ENCODE assay signal across 17 cellular contexts in genomic region chr20:46523696-46524328, GRCh38. TPM values are rescaled to one million over a fixed set of nuclear protein-coding genes. Genes with fewer than 3 reads are reported as not detected.
DNase-seq lines count a peak whose midpoint lies in the region; ATAC-seq and TF ChIP-seq lines count a peak whose summit lies in the region.
"Had no signal": no experiment of that assay in that cellular context is flagged by ENCODE, and none has a peak within 500 bp of the region (broad histone marks: within the 10 kb centered on the region; RNA-seq: fewer than 3 reads in every experiment).

No MANE protein-coding gene starts in this region.

- H3K27ac ChIP-seq in MM.1S (ENCODE audit: low read length): no peak overlapping the region
- no peak overlapping the region for H3K27ac ChIP-seq in H9 (ENCODE audit: insufficient read length, low read depth, low read length)
- H3K27ac ChIP-seq: 22Rv1, heart right ventricle, tibial artery had no signal

- no peaks in the 10 kb centered on the region for H3K4me1 Mint-ChIP-seq in activated CD8-positive, alpha-beta T cell treated with anti-CD3 and anti-CD28 coated beads for 36 hours (ENCODE audit: low read depth)
- H3K4me1 Mint-ChIP-seq in T-helper 2 cell treated with Interferon-gamma antibody and Interleukin-4, amounts not matched to agents 5 μg/mL and 100 μg/mL, for 36 hours (ENCODE audit: low read depth): no peaks in the 10 kb centered on the region
- H3K4me1 Mint-ChIP-seq in H9: peaks cover 0 to 6% of the 10 kb centered on the region in 2 experiments; a peak in 3 of 4 replicates

- no peak overlapping the region for H3K18ac ChIP-seq in H9 (ENCODE audit: insufficient read length, low read depth, low read length)

- no peak overlapping the region for H3K27ac Mint-ChIP-seq in activated CD8-positive, alpha-beta T cell treated with anti-CD3 and anti-CD28 coated beads for 36 hours
- H3K27ac Mint-ChIP-seq in T-helper 2 cell treated with Interferon-gamma antibody and Interleukin-4, amounts not matched to agents 5 μg/mL and 100 μg/mL, for 36 hours: no peak overlapping the region
- H3K27ac Mint-ChIP-seq in H9: no peak overlapping the region
- H3K27ac Mint-ChIP-seq: effector memory CD8-positive, alpha-beta T cell had no signal

- H2BK5ac ChIP-seq in H9 (ENCODE audit: insufficient read length, low read length): no peak overlapping the region

- POLR2A ChIA-PET in activated CD8-positive, alpha-beta T cell treated with anti-CD3 and anti-CD28 coated beads for 36 hours (lab: Charles Lee): interaction anchor here (1.4 kb wide), 1 partner anchor 10 kb away, joined by 4 read pairs; no protein-coding TSS in a partner anchor

- H3K4me1 ChIP-seq in MM.1S (ENCODE audit: low read length): peaks cover 11% of the 10 kb centered on the region
- H3K4me1 ChIP-seq in H9 (ENCODE audit: insufficient read depth, low read length): no peaks in the 10 kb centered on the region
- H3K4me1 ChIP-seq: heart right ventricle, tibial artery had no signal

- H2BK12ac ChIP-seq in H9 (ENCODE audit: insufficient read length, low read depth, low read length): no peak overlapping the region

- H3K9me3 Mint-ChIP-seq in activated CD8-positive, alpha-beta T cell treated with anti-CD3 and anti-CD28 coated beads for 36 hours: no peaks in the 10 kb centered on the region
- H3K9me3 Mint-ChIP-seq in T-helper 2 cell treated with Interferon-gamma antibody and Interleukin-4, amounts not matched to agents 5 μg/mL and 100 μg/mL, for 36 hours: no peaks in the 10 kb centered on the region
- peaks cover 0 to 1% of the 10 kb centered on the region in 2 experiments; a peak in 1 of 5 replicates for H3K9me3 Mint-ChIP-seq in H9
- H3K9me3 Mint-ChIP-seq: effector memory CD8-positive, alpha-beta T cell had no signal

- no peak overlapping the region for H3K23ac ChIP-seq in H9 (ENCODE audit: insufficient read length, low read depth, low read length)

- H2AK5ac ChIP-seq in H9 (ENCODE audit: insufficient read length, low read length): no peak overlapping the region

- H3K27me3 ChIP-seq in MM.1S (replicated peaks; ENCODE audit: insufficient read depth, low read length) (no peaks in the 10 kb centered on the region), H9 (ENCODE audit: insufficient read depth, low read length) (no peaks in the 10 kb centered on the region)

- H4K20me1 ChIP-seq in MM.1S (ENCODE audit: insufficient read depth, low read length) (no peaks in the 10 kb centered on the region), H9 (ENCODE audit: control insufficient read depth, insufficient read depth, insufficient read length) (no peaks in the 10 kb centered on the region)

- no peak overlapping the region for H2BK15ac ChIP-seq in H9 (ENCODE audit: low read depth, low read length)

- intact Hi-C loops in activated CD8-positive, alpha-beta T cell treated with anti-CD3 and anti-CD28 coated beads for 36 hours (cut with micrococcal nuclease): no loop called here

- DNase-seq in DMS53 (lab: John Stamatoyannopoulos, UW): peak; percentile 18
- DNase-seq in DMS53 treated with DMSO at 0.1 percent for 48 hours (lab: John Stamatoyannopoulos, UW; ENCODE audit: unreplicated experiment): no peak
- DNase-seq in MM.1S: peak; percentile 51
- DNase-seq in activated CD8-positive, alpha-beta T cell treated with anti-CD3 and anti-CD28 coated beads for 36 hours: peak; percentile 11
- peak; percentile 64 for DNase-seq in left kidney (ENCODE audit: low read depth, low spot score)
- DNase-seq in T-helper 2 cell treated with Interferon-gamma antibody and Interleukin-4, amounts not matched to agents 5 μg/mL and 100 μg/mL, for 36 hours (ENCODE audit: low spot score): no peak
- no peak for DNase-seq in H9
- DNase-seq: activated T-cell treated with anti-CD3 and anti-CD28 coated beads, Interleukin-2, amount 50 U/mL, for 48 hours; effector memory CD8-positive, alpha-beta T cell; heart right ventricle; NCI-H2171 treated with DMSO at 0.1 percent for 48 hours; tibial artery had no signal

- H3K9ac ChIP-seq in MM.1S (ENCODE audit: low read length) (no peak overlapping the region), H9 (ENCODE audit: extremely low read depth, insufficient read length, low read length) (no peak overlapping the region)

- H4K91ac ChIP-seq in H9 (ENCODE audit: insufficient read length, low read depth, low read length): no peak overlapping the region

- no peak overlapping the region for H3K4me2 ChIP-seq in MM.1S (ENCODE audit: low read depth, low read length)
- no peak overlapping the region for H3K4me2 ChIP-seq in H9 (ENCODE audit: insufficient read depth, insufficient read length, low read length)

- H4K8ac ChIP-seq in H9 (replicated peaks; ENCODE audit: insufficient read length, low read depth, low read length): no peak overlapping the region

- CTCF ChIA-PET in activated CD8-positive, alpha-beta T cell treated with anti-CD3 and anti-CD28 coated beads for 36 hours (lab: Charles Lee): interaction anchor here (1.2 to 9.1 kb wide), 3 partner anchors 15 to 161 kb away, joined by 4 to 116 read pairs (median 6); partner anchors contain the start of gene TP53RK

- no peaks in the 10 kb centered on the region for H3F3A ChIP-seq in MM.1S (ENCODE audit: insufficient read depth, low read length)

- H3T11ph ChIP-seq in H9 (ENCODE audit: low read length): no peak overlapping the region

- H3K79me2 ChIP-seq in MM.1S (ENCODE audit: low read length) (no peaks in the 10 kb centered on the region), H9 (ENCODE audit: insufficient read depth, low read length) (no peaks in the 10 kb centered on the region)

- WGBS in H9 (ENCODE audit: extremely low coverage, insufficient read length, low lambda C conversion rate): no CpG with 5 or more reads among the region's 2 CpGs

- H3K14ac ChIP-seq in H9 (ENCODE audit: insufficient read depth, low read length): no peak overlapping the region

- H3K4me3 ChIP-seq in MM.1S (ENCODE audit: low read length): no peak overlapping the region
- H3K4me3 ChIP-seq: heart right ventricle, lung, tibial artery had no signal

- no peak overlapping the region for H4K5ac ChIP-seq in H9 (ENCODE audit: insufficient read length, low read depth, low read length)

- no peaks in the 10 kb centered on the region for H3K23me2 ChIP-seq in H9 (ENCODE audit: insufficient read length, low read depth, low read length, poor library complexity, severe bottlenecking)

- H3K79me1 ChIP-seq in H9 (ENCODE audit: insufficient read depth, low read depth, low read length, poor library complexity, severe bottlenecking): no peaks in the 10 kb centered on the region

- no peaks in the 10 kb centered on the region for H3K9me3 ChIP-seq in MM.1S (replicated peaks; ENCODE audit: insufficient read depth, low read length)
- no peaks in the 10 kb centered on the region for H3K9me3 ChIP-seq in H9 (ENCODE audit: control insufficient read depth, low read depth, low read length)

- H2AFZ ChIP-seq in MM.1S (ENCODE audit: low read length) (no peak overlapping the region), H9 (ENCODE audit: low read length) (no peak overlapping the region)

- no peak overlapping the region for H3K4ac ChIP-seq in H9 (ENCODE audit: low read depth, low read length)

- no peak overlapping the region for H2BK120ac ChIP-seq in H9 (ENCODE audit: low read depth, low read length, poor library complexity, severe bottlenecking)

- TF ChIP-seq CTCF in MM.1S (IDR thresholded peaks at IDR 0.05; ENCODE audit: low read length) (no peak), H9 (conservative IDR thresholded peaks at IDR 0.05) (no peak)
- no peak for TF ChIP-seq CTCF in activated CD8-positive, alpha-beta T cell treated with anti-CD3 and anti-CD28 coated beads for 36 hours (IDR thresholded peaks at IDR 0.05)

- no peaks in the 10 kb centered on the region for H3K36me3 Mint-ChIP-seq in activated CD8-positive, alpha-beta T cell treated with anti-CD3 and anti-CD28 coated beads for 36 hours (ENCODE audit: low read depth)
- H3K36me3 Mint-ChIP-seq in T-helper 2 cell treated with Interferon-gamma antibody and Interleukin-4, amounts not matched to agents 5 μg/mL and 100 μg/mL, for 36 hours (ENCODE audit: low read depth): no peaks in the 10 kb centered on the region
- no peaks in the 10 kb centered on the region for H3K36me3 Mint-ChIP-seq in H9 (ENCODE audit: insufficient read depth in 1 of 3, low read depth in 3 of 3)

- ATAC-seq in activated CD8-positive, alpha-beta T cell treated with anti-CD3 and anti-CD28 coated beads for 36 hours: no peak
- ATAC-seq in GM21528 (IDR thresholded peaks at IDR 0.05; ENCODE audit: low FRiP score, unreplicated experiment): no peak
- ATAC-seq: effector memory CD8-positive, alpha-beta T cell; heart right ventricle; Panc1 had no signal

- H3K4me3 Mint-ChIP-seq in activated CD8-positive, alpha-beta T cell treated with anti-CD3 and anti-CD28 coated beads for 36 hours: no peak overlapping the region
- no peak overlapping the region for H3K4me3 Mint-ChIP-seq in T-helper 2 cell treated with Interferon-gamma antibody and Interleukin-4, amounts not matched to agents 5 μg/mL and 100 μg/mL, for 36 hours
- H3K4me3 Mint-ChIP-seq in H9: no peak overlapping the region
- H3K4me3 Mint-ChIP-seq: effector memory CD8-positive, alpha-beta T cell had no signal

- no peaks in the 10 kb centered on the region for H3K9me2 ChIP-seq in MM.1S (replicated peaks; ENCODE audit: insufficient read depth, low read length)

- no peak overlapping the region for H3K56ac ChIP-seq in H9 (ENCODE audit: insufficient read length, low read depth, low read length)

- no peak overlapping the region for H2BK20ac ChIP-seq in H9 (ENCODE audit: low read depth, low read length, poor library complexity, severe bottlenecking)

- H3K27me3 Mint-ChIP-seq in activated CD8-positive, alpha-beta T cell treated with anti-CD3 and anti-CD28 coated beads for 36 hours: peaks cover 21% of the 10 kb centered on the region
- peaks cover 14% of the 10 kb centered on the region for H3K27me3 Mint-ChIP-seq in T-helper 2 cell treated with Interferon-gamma antibody and Interleukin-4, amounts not matched to agents 5 μg/mL and 100 μg/mL, for 36 hours (ENCODE audit: low read depth)
- peaks cover 34% of the 10 kb centered on the region for H3K27me3 Mint-ChIP-seq in H9 (ENCODE audit: low read depth)

- H3K36me3 ChIP-seq in MM.1S (replicated peaks; ENCODE audit: insufficient read depth, low read length): no peaks in the 10 kb centered on the region
- H3K36me3 ChIP-seq: heart right ventricle, tibial artery had no signal

RNA-seq across cellular contexts. Expression of gene ZNF334, which starts 10.5 kb away (rescaled TPM):
- total RNA-seq in activated CD8-positive, alpha-beta T cell treated with anti-CD3 and anti-CD28 coated beads for 36 hours: 1 to 10 TPM; 4.2 to 4.4 TPM
- 17.2 and 19.5 TPM in 2 replicates for total RNA-seq in H9 (2021)

RNA-seq across cellular contexts. Expression of gene OCSTAMP, which starts 26.6 kb away (rescaled TPM):
- total RNA-seq in activated CD8-positive, alpha-beta T cell treated with anti-CD3 and anti-CD28 coated beads for 36 hours: not detected
- total RNA-seq in H9 (2021): not detected in 2 replicates
- total RNA-seq: astrocyte, heart right ventricle had no signal

Comparison
In these comparisons a context has a peak if more than half of its experiments do, and no peak if none do; other contexts are left out.
1. DNase-seq: peak in DMS53 (single experiment), MM.1S (single experiment), activated CD8-positive, alpha-beta T cell treated with anti-CD3 and anti-CD28 coated beads for 36 hours (single experiment) and left kidney (single experiment); none in DMS53 treated with DMSO at 0.1 percent for 48 hours (single experiment), T-helper 2 cell treated with Interferon-gamma antibody and Interleukin-4, amounts not matched to agents 5 μg/mL and 100 μg/mL, for 36 hours (single experiment) and H9 (single experiment).